ENCODE assay signal across 18 cellular contexts in genomic region chr9:136402067-136402466, GRCh38. TPM values are rescaled to one million over a fixed set of nuclear protein-coding genes. Genes with fewer than 3 reads are reported as not detected.
A peak's percentile ranks its signal among the peaks of the same experiment; 100 is the strongest.
DNase-seq lines count a peak whose midpoint lies in the region; ATAC-seq lines count a peak whose summit lies in the region.
"Had no signal": no experiment of that assay in that cellular context is flagged by ENCODE, and none has a peak within 500 bp of the region (broad histone marks: within the 10 kb centered on the region; RNA-seq: fewer than 3 reads in every experiment).

No MANE protein-coding gene starts in this region.

- ATAC-seq in activated CD4-positive, alpha-beta T cell treated with anti-CD3 and anti-CD28 coated beads for 36 hours: no peak

- no peaks in the 10 kb centered on the region for H3K9me3 Mint-ChIP-seq in activated CD4-positive, alpha-beta T cell treated with anti-CD3 and anti-CD28 coated beads for 36 hours (ENCODE audit: low read depth)
- H3K9me3 Mint-ChIP-seq: type B pancreatic cell had no signal

- H3K4me3 ChIP-seq in BLaER1: no peak overlapping the region
- H3K4me3 ChIP-seq in SK-N-MC: no peak overlapping the region
- H3K4me3 ChIP-seq in ectodermal cell (ENCODE audit: insufficient read depth, low read depth, low read length): no peak overlapping the region
- H3K4me3 ChIP-seq: coronary artery, lung had no signal

- H3K36me3 Mint-ChIP-seq in activated CD4-positive, alpha-beta T cell treated with anti-CD3 and anti-CD28 coated beads for 36 hours (ENCODE audit: low read depth): peaks cover 46% of the 10 kb centered on the region
- H3K36me3 Mint-ChIP-seq: type B pancreatic cell had no signal

- peaks cover 61% of the 10 kb centered on the region for H3K4me1 Mint-ChIP-seq in activated CD4-positive, alpha-beta T cell treated with anti-CD3 and anti-CD28 coated beads for 36 hours

- no peaks in the 10 kb centered on the region for H3K27me3 Mint-ChIP-seq in activated CD4-positive, alpha-beta T cell treated with anti-CD3 and anti-CD28 coated beads for 36 hours
- H3K27me3 Mint-ChIP-seq: type B pancreatic cell had no signal

- no peak overlapping the region for H3K27ac ChIP-seq in BLaER1
- H3K27ac ChIP-seq in SK-N-MC: peak overlapping the region; percentile 75; the same call in 1 of the 2 replicates
- peak overlapping the region; percentile 8 for H3K27ac ChIP-seq in ectodermal cell (ENCODE audit: insufficient read depth, low read depth, low read length, poor library complexity, severe bottlenecking)
- H3K27ac ChIP-seq: coronary artery, KMS-11 had no signal

- CTCF ChIA-PET in activated CD4-positive, alpha-beta T cell treated with anti-CD3 and anti-CD28 coated beads for 36 hours (lab: Charles Lee): interaction anchor here (2.0 kb wide), 1 partner anchor 38 kb away, joined by 11 read pairs; the partner anchor contains the start of gene DNLZ

- peaks cover 51% of the 10 kb centered on the region for H3K4me1 ChIP-seq in BLaER1
- no peaks in the 10 kb centered on the region for H3K4me1 ChIP-seq in ectodermal cell (ENCODE audit: control insufficient read depth, insufficient read depth, low read length)
- H3K4me1 ChIP-seq: Caco-2 had no signal

- H3K9ac ChIP-seq in BLaER1 (peak overlapping the region; percentile 40; the same call in 1 of the 2 replicates), SK-N-MC (ENCODE audit: insufficient read length) (no peak overlapping the region)
- H3K9ac ChIP-seq: KMS-11 had no signal

- H3K4me3 Mint-ChIP-seq in activated CD4-positive, alpha-beta T cell treated with anti-CD3 and anti-CD28 coated beads for 36 hours: no peak overlapping the region

- H3K4me2 ChIP-seq in BLaER1: no peak overlapping the region
- H3K4me2 ChIP-seq: KMS-11 had no signal

- POLR2A ChIA-PET in activated CD4-positive, alpha-beta T cell treated with anti-CD3 and anti-CD28 coated beads for 36 hours (lab: Charles Lee): interaction anchor here (0.6 to 1.2 kb wide), 2 partner anchors 138 to 804 kb away, joined by 3 to 4 read pairs; no protein-coding TSS in a partner anchor

- H3K27me3 ChIP-seq in BLaER1 (no peaks in the 10 kb centered on the region), ectodermal cell (ENCODE audit: control insufficient read depth, insufficient read depth, low read length, poor library complexity, severe bottlenecking) (no peaks in the 10 kb centered on the region)

- peaks cover 42% of the 10 kb centered on the region for H4K20me1 ChIP-seq in BLaER1

- peak overlapping the region; percentile 82 for H3K27ac Mint-ChIP-seq in activated CD4-positive, alpha-beta T cell treated with anti-CD3 and anti-CD28 coated beads for 36 hours

- 93 to 94% methylated on average over 13 of the region's 13 CpGs for WGBS in ectodermal cell, 2 experiments

- DNase-seq in activated CD4-positive, alpha-beta T cell treated with anti-CD3 and anti-CD28 coated beads for 36 hours: no peak
- DNase-seq in activated CD4-positive, alpha-beta T cell treated with anti-CD3 and anti-CD28 coated beads for 1 hour: no peak
- DNase-seq in SK-N-MC (ENCODE audit: low read depth, low spot score) (no peak), NCI-H2107 (lab: John Stamatoyannopoulos, UW) (no peak), COLO668 (lab: John Stamatoyannopoulos, UW; ENCODE audit: unreplicated experiment) (no peak)
- DNase-seq in activated effector memory CD4-positive, alpha-beta T cell treated with Interleukin-2 at 50 U/mL for 16 hours: no peak
- DNase-seq: activated CD4-positive, alpha-beta T cell treated with anti-CD3 and anti-CD28 coated beads, Interleukin-2, amount 50 U/mL, for 1 hour; Caco-2; MV-4-11; NCI-H748 treated with DMSO at 0.1 percent for 48 hours; SHP77; stimulated activated CD4-positive, alpha-beta T cell treated with anti-CD3 and anti-CD28 coated beads, Interleukin-4, amount 100 ng/mL, for 4 hours had no signal

- intact Hi-C loops in activated CD4-positive, alpha-beta T cell treated with anti-CD3 and anti-CD28 coated beads for 36 hours (cut with DNase I, micrococcal nuclease): loop anchor here (5.0 kb wide), 4 partner anchors 35 to 495 kb away; partner anchors contain the start of genes CAMSAP1 (in 1 of the 2) and INPP5E (in 1 of the 2)

- H3K36me3 ChIP-seq in BLaER1: peaks cover 73% of the 10 kb centered on the region
- peaks cover 39% of the 10 kb centered on the region for H3K36me3 ChIP-seq in SK-N-MC (ENCODE audit: insufficient read depth, low read length)
- peaks cover 21% of the 10 kb centered on the region for H3K36me3 ChIP-seq in ectodermal cell (ENCODE audit: control insufficient read depth, insufficient read depth, low read length)

- H3K9me3 ChIP-seq in BLaER1 (no peaks in the 10 kb centered on the region), SK-N-MC (ENCODE audit: low read depth, low read length) (no peaks in the 10 kb centered on the region), ectodermal cell (ENCODE audit: control insufficient read depth, low read length) (no peaks in the 10 kb centered on the region)
- H3K9me3 ChIP-seq: Caco-2 had no signal

RNA-seq across cellular contexts. Expression of gene SNAPC4, which starts 2.1 kb away (rescaled TPM):
- 10 to 100 TPM; 12.4 to 16.8 TPM for total RNA-seq in activated CD4-positive, alpha-beta T cell treated with anti-CD3 and anti-CD28 coated beads for 36 hours
- polyA plus RNA-seq in ectodermal cell (2013, experiment 1 of 4): 21.6 TPM
- polyA plus RNA-seq in ectodermal cell (2013, experiment 2 of 4): 22.3 TPM
- 15.7 TPM for polyA plus RNA-seq in ectodermal cell (2013, experiment 3 of 4)
- polyA plus RNA-seq in ectodermal cell (2013, experiment 4 of 4): 15.3 TPM

RNA-seq across cellular contexts. Expression of gene ENTR1, which starts 8.3 kb away (rescaled TPM):
- total RNA-seq in activated CD4-positive, alpha-beta T cell treated with anti-CD3 and anti-CD28 coated beads for 36 hours: 10 to 100 TPM; 57.2 to 67.7 TPM
- 89.1 TPM for polyA plus RNA-seq in ectodermal cell (2013, experiment 1 of 4)
- polyA plus RNA-seq in ectodermal cell (2013, experiment 2 of 4): 79.9 TPM
- polyA plus RNA-seq in ectodermal cell (2013, experiment 3 of 4): 67.9 TPM
- polyA plus RNA-seq in ectodermal cell (2013, experiment 4 of 4): 65.1 TPM

RNA-seq across cellular contexts. Expression of gene PMPCA, which starts 8.4 kb away (rescaled TPM):
- total RNA-seq in activated CD4-positive, alpha-beta T cell treated with anti-CD3 and anti-CD28 coated beads for 36 hours: 100 to 1,000 TPM in 1 of 2 experiments, 10 to 100 TPM in 1; 88.0 to 113 TPM
- polyA plus RNA-seq in ectodermal cell (2013, experiment 1 of 4): 105 TPM
- 89.9 TPM for polyA plus RNA-seq in ectodermal cell (2013, experiment 2 of 4)
- 54.9 TPM for polyA plus RNA-seq in ectodermal cell (2013, experiment 3 of 4)
- polyA plus RNA-seq in ectodermal cell (2013, experiment 4 of 4): 58.5 TPM

RNA-seq across cellular contexts. Expression of gene CARD9, which starts 28.6 kb away (rescaled TPM):
- 1 to 10 TPM in 1 of 2 experiments, under 1 TPM in 1; 0.98 to 1.1 TPM for total RNA-seq in activated CD4-positive, alpha-beta T cell treated with anti-CD3 and anti-CD28 coated beads for 36 hours
- 0.37 TPM for polyA plus RNA-seq in ectodermal cell (2013, experiment 1 of 4)
- polyA plus RNA-seq in ectodermal cell (2013, experiment 2 of 4): 0.48 TPM
- 0.43 TPM for polyA plus RNA-seq in ectodermal cell (2013, experiment 3 of 4)
- 0.49 TPM for polyA plus RNA-seq in ectodermal cell (2013, experiment 4 of 4)

RNA-seq across cellular contexts. Expression of gene INPP5E, which starts 37.6 kb away (rescaled TPM):
- total RNA-seq in activated CD4-positive, alpha-beta T cell treated with anti-CD3 and anti-CD28 coated beads for 36 hours: 10 to 100 TPM; 13.5 to 14.1 TPM
- polyA plus RNA-seq in ectodermal cell (2013, experiment 1 of 4): 22.8 TPM
- 19.1 TPM for polyA plus RNA-seq in ectodermal cell (2013, experiment 2 of 4)
- polyA plus RNA-seq in ectodermal cell (2013, experiment 3 of 4): 20.5 TPM
- 23.1 TPM for polyA plus RNA-seq in ectodermal cell (2013, experiment 4 of 4)
